ENCODE assay signal across 1 cellular context in the genomic region with DNA sequence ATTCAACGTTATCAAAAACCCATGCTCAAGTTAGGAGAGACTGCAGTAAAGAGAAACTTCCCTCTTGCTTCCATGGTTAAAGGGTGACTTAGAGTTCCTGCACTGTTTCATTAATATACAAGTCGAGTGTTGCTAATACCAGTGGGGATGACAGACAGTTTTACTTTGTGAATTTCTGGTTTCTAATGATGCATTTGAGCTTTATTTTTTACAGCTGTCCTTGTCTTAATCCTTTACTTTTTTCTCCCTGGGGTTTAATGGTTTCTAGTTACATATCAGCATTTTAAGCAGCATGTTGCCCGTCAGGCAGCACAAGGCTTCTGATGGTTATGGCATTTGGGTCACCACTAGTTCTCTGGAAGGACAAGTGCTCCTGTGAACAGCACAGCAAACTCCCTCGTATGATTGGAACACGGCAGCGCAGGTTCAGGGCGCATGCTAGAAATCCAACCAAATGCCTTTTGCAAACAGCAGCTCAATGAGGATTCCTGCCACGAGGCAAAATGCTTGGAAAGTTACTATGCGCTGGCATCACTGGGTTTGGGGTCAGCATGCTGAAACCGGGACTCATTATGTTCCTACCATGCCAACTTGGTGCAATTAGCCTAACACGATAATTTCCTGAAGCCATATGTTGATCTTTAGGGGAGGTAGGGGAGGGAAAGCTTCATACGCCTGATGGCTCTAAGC.
TF ChIP-seq lines count a peak whose summit lies in the region.

No MANE protein-coding gene starts in this region.

TF ChIP-seq in GM23338, 12 proteins besides CTCF, POLR2A, EP300 and RAD21 (continued from another document):
- TF ChIP-seq ZNF114 (CRISPR knock-in tag; IDR thresholded peaks at IDR 0.05) (no peak), ZNF331 (CRISPR knock-in tag; IDR thresholded peaks at IDR 0.05; ENCODE audit: low read depth) (no peak)
- TF ChIP-seq, protein P1, sequence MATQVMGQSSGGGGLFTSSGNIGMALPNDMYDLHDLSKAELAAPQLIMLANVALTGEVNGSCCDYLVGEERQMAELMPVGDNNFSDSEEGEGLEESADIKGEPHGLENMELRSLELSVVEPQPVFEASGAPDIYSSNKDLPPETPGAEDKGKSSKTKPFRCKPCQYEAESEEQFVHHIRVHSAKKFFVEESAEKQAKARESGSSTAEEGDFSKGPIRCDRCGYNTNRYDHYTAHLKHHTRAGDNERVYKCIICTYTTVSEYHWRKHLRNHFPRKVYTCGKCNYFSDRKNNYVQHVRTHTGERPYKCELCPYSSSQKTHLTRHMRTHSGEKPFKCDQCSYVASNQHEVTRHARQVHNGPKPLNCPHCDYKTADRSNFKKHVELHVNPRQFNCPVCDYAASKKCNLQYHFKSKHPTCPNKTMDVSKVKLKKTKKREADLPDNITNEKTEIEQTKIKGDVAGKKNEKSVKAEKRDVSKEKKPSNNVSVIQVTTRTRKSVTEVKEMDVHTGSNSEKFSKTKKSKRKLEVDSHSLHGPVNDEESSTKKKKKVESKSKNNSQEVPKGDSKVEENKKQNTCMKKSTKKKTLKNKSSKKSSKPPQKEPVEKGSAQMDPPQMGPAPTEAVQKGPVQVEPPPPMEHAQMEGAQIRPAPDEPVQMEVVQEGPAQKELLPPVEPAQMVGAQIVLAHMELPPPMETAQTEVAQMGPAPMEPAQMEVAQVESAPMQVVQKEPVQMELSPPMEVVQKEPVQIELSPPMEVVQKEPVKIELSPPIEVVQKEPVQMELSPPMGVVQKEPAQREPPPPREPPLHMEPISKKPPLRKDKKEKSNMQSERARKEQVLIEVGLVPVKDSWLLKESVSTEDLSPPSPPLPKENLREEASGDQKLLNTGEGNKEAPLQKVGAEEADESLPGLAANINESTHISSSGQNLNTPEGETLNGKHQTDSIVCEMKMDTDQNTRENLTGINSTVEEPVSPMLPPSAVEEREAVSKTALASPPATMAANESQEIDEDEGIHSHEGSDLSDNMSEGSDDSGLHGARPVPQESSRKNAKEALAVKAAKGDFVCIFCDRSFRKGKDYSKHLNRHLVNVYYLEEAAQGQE (IDR thresholded peaks at IDR 0.05; ENCODE audit: unreplicated experiment): no peak
- TF ChIP-seq, protein P2, sequence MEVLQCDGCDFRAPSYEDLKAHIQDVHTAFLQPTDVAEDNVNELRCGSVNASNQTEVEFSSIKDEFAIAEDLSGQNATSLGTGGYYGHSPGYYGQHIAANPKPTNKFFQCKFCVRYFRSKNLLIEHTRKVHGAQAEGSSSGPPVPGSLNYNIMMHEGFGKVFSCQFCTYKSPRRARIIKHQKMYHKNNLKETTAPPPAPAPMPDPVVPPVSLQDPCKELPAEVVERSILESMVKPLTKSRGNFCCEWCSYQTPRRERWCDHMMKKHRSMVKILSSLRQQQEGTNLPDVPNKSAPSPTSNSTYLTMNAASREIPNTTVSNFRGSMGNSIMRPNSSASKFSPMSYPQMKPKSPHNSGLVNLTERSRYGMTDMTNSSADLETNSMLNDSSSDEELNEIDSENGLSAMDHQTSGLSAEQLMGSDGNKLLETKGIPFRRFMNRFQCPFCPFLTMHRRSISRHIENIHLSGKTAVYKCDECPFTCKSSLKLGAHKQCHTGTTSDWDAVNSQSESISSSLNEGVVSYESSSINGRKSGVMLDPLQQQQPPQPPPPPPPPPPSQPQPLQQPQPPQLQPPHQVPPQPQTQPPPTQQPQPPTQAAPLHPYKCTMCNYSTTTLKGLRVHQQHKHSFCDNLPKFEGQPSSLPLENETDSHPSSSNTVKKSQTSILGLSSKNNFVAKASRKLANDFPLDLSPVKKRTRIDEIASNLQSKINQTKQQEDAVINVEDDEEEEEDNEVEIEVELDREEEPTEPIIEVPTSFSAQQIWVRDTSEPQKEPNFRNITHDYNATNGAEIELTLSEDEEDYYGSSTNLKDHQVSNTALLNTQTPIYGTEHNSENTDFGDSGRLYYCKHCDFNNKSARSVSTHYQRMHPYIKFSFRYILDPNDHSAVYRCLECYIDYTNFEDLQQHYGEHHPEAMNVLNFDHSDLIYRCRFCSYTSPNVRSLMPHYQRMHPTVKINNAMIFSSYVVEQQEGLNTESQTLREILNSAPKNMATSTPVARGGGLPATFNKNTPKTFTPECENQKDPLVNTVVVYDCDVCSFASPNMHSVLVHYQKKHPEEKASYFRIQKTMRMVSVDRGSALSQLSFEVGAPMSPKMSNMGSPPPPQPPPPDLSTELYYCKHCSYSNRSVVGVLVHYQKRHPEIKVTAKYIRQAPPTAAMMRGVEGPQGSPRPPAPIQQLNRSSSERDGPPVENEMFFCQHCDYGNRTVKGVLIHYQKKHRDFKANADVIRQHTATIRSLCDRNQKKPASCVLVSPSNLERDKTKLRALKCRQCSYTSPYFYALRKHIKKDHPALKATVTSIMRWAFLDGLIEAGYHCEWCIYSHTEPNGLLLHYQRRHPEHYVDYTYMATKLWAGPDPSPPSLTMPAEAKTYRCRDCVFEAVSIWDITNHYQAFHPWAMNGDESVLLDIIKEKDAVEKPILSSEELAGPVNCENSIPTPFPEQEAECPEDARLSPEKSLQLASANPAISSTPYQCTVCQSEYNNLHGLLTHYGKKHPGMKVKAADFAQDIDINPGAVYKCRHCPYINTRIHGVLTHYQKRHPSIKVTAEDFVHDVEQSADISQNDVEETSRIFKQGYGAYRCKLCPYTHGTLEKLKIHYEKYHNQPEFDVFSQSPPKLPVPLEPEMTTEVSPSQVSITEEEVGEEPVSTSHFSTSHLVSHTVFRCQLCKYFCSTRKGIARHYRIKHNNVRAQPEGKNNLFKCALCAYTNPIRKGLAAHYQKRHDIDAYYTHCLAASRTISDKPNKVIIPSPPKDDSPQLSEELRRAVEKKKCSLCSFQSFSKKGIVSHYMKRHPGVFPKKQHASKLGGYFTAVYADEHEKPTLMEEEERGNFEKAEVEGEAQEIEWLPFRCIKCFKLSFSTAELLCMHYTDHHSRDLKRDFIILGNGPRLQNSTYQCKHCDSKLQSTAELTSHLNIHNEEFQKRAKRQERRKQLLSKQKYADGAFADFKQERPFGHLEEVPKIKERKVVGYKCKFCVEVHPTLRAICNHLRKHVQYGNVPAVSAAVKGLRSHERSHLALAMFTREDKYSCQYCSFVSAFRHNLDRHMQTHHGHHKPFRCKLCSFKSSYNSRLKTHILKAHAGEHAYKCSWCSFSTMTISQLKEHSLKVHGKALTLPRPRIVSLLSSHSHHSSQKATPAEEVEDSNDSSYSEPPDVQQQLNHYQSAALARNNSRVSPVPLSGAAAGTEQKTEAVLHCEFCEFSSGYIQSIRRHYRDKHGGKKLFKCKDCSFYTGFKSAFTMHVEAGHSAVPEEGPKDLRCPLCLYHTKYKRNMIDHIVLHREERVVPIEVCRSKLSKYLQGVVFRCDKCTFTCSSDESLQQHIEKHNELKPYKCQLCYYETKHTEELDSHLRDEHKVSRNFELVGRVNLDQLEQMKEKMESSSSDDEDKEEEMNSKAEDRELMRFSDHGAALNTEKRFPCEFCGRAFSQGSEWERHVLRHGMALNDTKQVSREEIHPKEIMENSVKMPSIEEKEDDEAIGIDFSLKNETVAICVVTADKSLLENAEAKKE (CRISPR knock-in tag; IDR thresholded peaks at IDR 0.05): no peak
